13 cellular contexts compared by ENCODE assay signal in genomic region chr2:154740360-154740759, GRCh38. TPM values are rescaled to one million over a fixed set of nuclear protein-coding genes. Genes with fewer than 3 reads are reported as not detected.
DNase-seq lines count a peak whose midpoint lies in the region; ATAC-seq and TF ChIP-seq lines count a peak whose summit lies in the region.
"Had no signal": no experiment of that assay in that cellular context is flagged by ENCODE, and none has a peak within 500 bp of the region (broad histone marks: within the 10 kb centered on the region; RNA-seq: fewer than 3 reads in every experiment).

No MANE protein-coding gene starts in this region.

- H3K27ac Mint-ChIP-seq in natural killer cell: no peak overlapping the region
- H3K27ac Mint-ChIP-seq in activated T-cell treated with anti-CD3 and anti-CD28 coated beads, Interleukin-2, amount 50 U/mL, for 24 hours: no peak overlapping the region
- H3K27ac Mint-ChIP-seq: CD8-positive, alpha-beta T cell had no signal

- H3K27me3 Mint-ChIP-seq in natural killer cell (ENCODE audit: low read depth in 2 of 2): no peaks in the 10 kb centered on the region
- H3K27me3 Mint-ChIP-seq in activated T-cell treated with anti-CD3 and anti-CD28 coated beads, Interleukin-2, amount 50 U/mL, for 24 hours: no peaks in the 10 kb centered on the region

- ATAC-seq in natural killer cell: no peak
- no peak for ATAC-seq in GM19452 (IDR thresholded peaks at IDR 0.05; ENCODE audit: unreplicated experiment)
- ATAC-seq: CD8-positive, alpha-beta T cell had no signal

- H3K4me3 Mint-ChIP-seq in natural killer cell: no peak overlapping the region
- H3K4me3 Mint-ChIP-seq in activated T-cell treated with anti-CD3 and anti-CD28 coated beads, Interleukin-2, amount 50 U/mL, for 24 hours: no peak overlapping the region
- H3K4me3 Mint-ChIP-seq: CD8-positive, alpha-beta T cell had no signal

- DNase-seq in DMS 273 (lab: John Stamatoyannopoulos, UW; ENCODE audit: unreplicated experiment) (peak; percentile 98), NCI-H1092 (lab: John Stamatoyannopoulos, UW) (peak; percentile 10), NCI-H446 treated with DMSO at 0.1 percent for 48 hours (lab: John Stamatoyannopoulos, UW) (peak; percentile 97), cerebellum (ENCODE audit: low spot score) (peak; percentile 68), natural killer cell (no peak)
- no peak for DNase-seq in activated T-cell treated with anti-CD3 and anti-CD28 coated beads, Interleukin-2, amount 50 U/mL, for 24 hours
- DNase-seq: CD8-positive, alpha-beta T cell; IMR-90; MV-4-11; NCI-H1436 treated with DMSO at 0.1 percent for 48 hours; NCI-H226; T-helper 9 cell had no signal

- H3K9me3 Mint-ChIP-seq in natural killer cell: peaks cover 13 to 29% of the 10 kb centered on the region in 2 donors
- peaks cover 10% of the 10 kb centered on the region for H3K9me3 Mint-ChIP-seq in activated T-cell treated with anti-CD3 and anti-CD28 coated beads, Interleukin-2, amount 50 U/mL, for 24 hours

- H3K36me3 Mint-ChIP-seq in natural killer cell: peaks cover 8% of the 10 kb centered on the region
- H3K36me3 Mint-ChIP-seq in activated T-cell treated with anti-CD3 and anti-CD28 coated beads, Interleukin-2, amount 50 U/mL, for 24 hours (ENCODE audit: low read depth): no peaks in the 10 kb centered on the region
- H3K36me3 Mint-ChIP-seq: CD8-positive, alpha-beta T cell had no signal

- no peaks in the 10 kb centered on the region for H3K4me1 Mint-ChIP-seq in natural killer cell
- H3K4me1 Mint-ChIP-seq in activated T-cell treated with anti-CD3 and anti-CD28 coated beads, Interleukin-2, amount 50 U/mL, for 24 hours (ENCODE audit: low read depth): no peaks in the 10 kb centered on the region

- intact Hi-C loops in natural killer cell (cut with micrococcal nuclease): no loop called here

- no peak for TF ChIP-seq CTCF in natural killer cell (IDR thresholded peaks at IDR 0.05)

RNA-seq across cellular contexts. Expression of gene KCNJ3, which starts 41.9 kb away (rescaled TPM):
- 16.2 TPM for total RNA-seq in cerebellum
- total RNA-seq in natural killer cell: not detected
- total RNA-seq: CD8-positive, alpha-beta T cell; IMR-90 had no signal

Comparison
In these comparisons a context has a peak if more than half of its experiments do, and no peak if none do; other contexts are left out.
1. DNase-seq: peak in DMS 273 (single experiment), NCI-H1092 (single experiment), NCI-H446 treated with DMSO at 0.1 percent for 48 hours (single experiment) and cerebellum (single experiment); none in natural killer cell (single experiment) and activated T-cell treated with anti-CD3 and anti-CD28 coated beads, Interleukin-2, amount 50 U/mL, for 24 hours (single experiment).
2. RNA of gene KCNJ3, which starts 41.9 kb away (total RNA-seq): 16.2 TPM in cerebellum (single experiment); not detected in natural killer cell; every median in the first group is over 10 times any median in the second.